8 cellular contexts compared by ENCODE assay signal in the genomic region with DNA sequence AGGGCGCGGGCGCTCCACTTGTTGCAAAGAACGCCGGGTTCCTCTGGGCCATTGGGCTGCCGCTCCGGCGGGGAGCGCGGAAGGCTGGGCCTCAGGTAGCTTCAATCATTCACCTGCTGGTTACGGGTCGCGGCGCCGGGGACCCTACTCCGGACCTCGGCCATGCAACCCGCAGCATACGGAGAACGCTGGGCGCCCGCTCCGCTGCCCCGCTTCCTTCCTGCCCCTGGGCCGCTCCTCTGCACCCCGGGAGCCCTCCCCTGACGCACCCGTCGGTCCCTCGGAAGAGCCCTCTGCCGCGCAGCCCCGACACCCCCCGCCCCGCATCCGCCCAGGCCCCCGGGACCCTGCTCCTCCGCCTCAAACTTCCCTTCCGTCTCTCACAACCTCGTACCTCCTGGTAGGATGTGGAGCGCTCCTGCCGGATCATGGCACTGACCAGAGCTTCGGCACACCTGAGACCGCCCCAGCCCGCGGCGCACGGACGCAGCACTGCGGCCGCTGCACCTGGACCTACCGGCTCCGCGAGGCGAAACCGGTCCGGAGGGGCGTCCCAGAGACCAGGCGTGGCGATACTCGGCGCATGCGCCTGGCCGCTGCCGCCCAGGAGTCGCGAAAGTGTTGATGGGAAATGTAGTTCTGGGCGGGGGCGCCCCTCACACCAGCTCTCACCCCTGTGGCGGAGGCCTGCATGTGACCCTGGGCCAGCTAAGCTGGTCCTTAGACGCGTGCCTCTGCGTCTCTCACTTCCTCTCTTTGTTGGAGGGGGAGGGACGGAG. TPM values are rescaled to one million over a fixed set of nuclear protein-coding genes. Genes with fewer than 3 reads are reported as not detected.
DNase-seq lines count a peak whose midpoint lies in the region; ATAC-seq and TF ChIP-seq lines count a peak whose summit lies in the region.

A gene (minus strand): TSS at position 559 of the 779 bp plus-strand sequence. CDS start 129 bp downstream, at position 430.

- CTCF ChIA-PET in activated B cell treated with CpG ODN at 0.5 μM for 24 hours (lab: Charles Lee) = interaction anchor here (1.1 to 1.2 kb wide), 3 partner anchors 42 to 379 kb away, joined by 3 to 12 read pairs (median 4); a partner anchor contains a TSS

- DNase-seq in AG08396 (ENCODE audit: low spot score) (peak; percentile 98), NCI-H2227 treated with DMSO at 0.1 percent for 48 hours (lab: John Stamatoyannopoulos, UW) (peak; percentile 93), activated B cell treated with CpG ODN at 0.5 μM for 24 hours (peak; percentile 93), caudate nucleus (lab: John Stamatoyannopoulos, UW) (peak; percentile 40 to 91 (median 81)), iris pigment epithelial cell (ENCODE audit: low read depth) (peak; percentile 72)
- peak; percentile 78 for DNase-seq in stimulated activated CD4-positive, alpha-beta T cell treated with anti-CD3 and anti-CD28 coated beads, Interleukin-12 subunit alpha, Interleukin-12 subunit beta, amount 100 ng/mL, for 4 hours

- H3K9me3 Mint-ChIP-seq in activated B cell treated with CpG ODN at 0.5 μM for 24 hours = no peaks in the 10 kb centered on the region

- H3K36me3 Mint-ChIP-seq in activated B cell treated with CpG ODN at 0.5 μM for 24 hours (ENCODE audit: low read depth) = peaks cover 28% of the 10 kb centered on the region

- POLR2A ChIA-PET in activated B cell treated with CpG ODN at 0.5 μM for 24 hours (lab: Charles Lee) = interaction anchor here (0.5 to 2.0 kb wide), 14 partner anchors 14 to 1870 kb away, joined by 3 to 21 read pairs (median 4); a partner anchor contains a TSS

- peaks cover 43% of the 10 kb centered on the region for H3K4me1 Mint-ChIP-seq in activated B cell treated with CpG ODN at 0.5 μM for 24 hours

- intact Hi-C loops in activated B cell treated with CpG ODN at 0.5 μM for 24 hours (cut with micrococcal nuclease) = loop anchor here (1.0 to 10.0 kb wide), 12 partner anchors 18 to 835 kb away; a partner anchor contains a TSS

- H3K27me3 Mint-ChIP-seq in activated B cell treated with CpG ODN at 0.5 μM for 24 hours = no peaks in the 10 kb centered on the region

- H3K4me3 Mint-ChIP-seq in activated B cell treated with CpG ODN at 0.5 μM for 24 hours = peak within 1 kb of the TSS; percentile 100

- ATAC-seq in GM18873 (IDR thresholded peaks at IDR 0.05; ENCODE audit: low FRiP score, unreplicated experiment) (peak; percentile 97), HG03135 (IDR thresholded peaks at IDR 0.05; ENCODE audit: unreplicated experiment) (peak; percentile 96), activated B cell treated with CpG ODN at 0.5 μM for 24 hours (ENCODE audit: low read depth) (peak; percentile 98)

- no peak for TF ChIP-seq CTCF in activated B cell treated with CpG ODN at 0.5 μM for 24 hours (IDR thresholded peaks at IDR 0.05)

- H3K27ac Mint-ChIP-seq in activated B cell treated with CpG ODN at 0.5 μM for 24 hours = peak within 1 kb of the TSS; percentile 96

- H3K27ac ChIP-seq in caudate nucleus (ENCODE audit: low read depth, low read length) = peak within 1 kb of the TSS; percentile 91

RNA-seq across cellular contexts. Expression of the gene that starts here (rescaled TPM):
- total RNA-seq in activated B cell treated with CpG ODN at 0.5 μM for 24 hours = 15.2 and 20.0 TPM in 2 replicates

Comparison
In these comparisons a context has a peak if more than half of its experiments do, and no peak if none do; other contexts are left out.
1. Peak in every context shown above with its lines: DNase-seq, ATAC-seq and H3K27ac ChIP-seq.